In genomic region chr1:116646683-116647128, GRCh38 we compare ENCODE assay signal across 8 cellular contexts. TPM values are rescaled to one million over a fixed set of nuclear protein-coding genes. Genes with fewer than 3 reads are reported as not detected.
DNase-seq lines count a peak whose midpoint lies in the region; TF ChIP-seq lines count a peak whose summit lies in the region.
"Not testable (repeated sequence)": the region's sequence is repeated elsewhere in the genome, so short reads cannot be mapped to it uniquely, and the experiment has no call there.

No MANE protein-coding gene starts in this region.

- H3K4ac ChIP-seq in neuronal stem cell (ENCODE audit: low read length): not testable (repeated sequence)

- H2BK12ac ChIP-seq in neuronal stem cell (ENCODE audit: low read length): not testable (repeated sequence)

- H3K9ac ChIP-seq in neuronal stem cell (ENCODE audit: low read depth, low read length, poor library complexity): peak overlapping the region; percentile 34

- H3K27ac ChIP-seq in brain microvascular endothelial cell: not testable (repeated sequence)
- H3K27ac ChIP-seq in neuronal stem cell (replicated peaks; ENCODE audit: low read length) (peak overlapping the region; percentile 64), suprapubic skin (peak overlapping the region; percentile 41)

- H3K4me1 ChIP-seq in neuronal stem cell (ENCODE audit: control insufficient read depth in 2 of 2, insufficient read depth in 1 of 2, low read depth in 1 of 2, low read length in 2 of 2): peaks cover 18 to 25% of the 10 kb centered on the region in 2 donors
- peaks cover 36% of the 10 kb centered on the region for H3K4me1 ChIP-seq in suprapubic skin

- DNase-seq in DMS53 (lab: John Stamatoyannopoulos, UW) (peak; percentile 63), NCI-H2227 (lab: John Stamatoyannopoulos, UW; ENCODE audit: unreplicated experiment) (peak; percentile 83), fibroblast of villous mesenchyme (ENCODE audit: low read depth) (peak; percentile 33), kidney tubule cell (ENCODE audit: low spot score) (peak; percentile 75), neuronal stem cell (ENCODE audit: low spot score) (peak; percentile 50)
- DNase-seq in activated CD4-positive, alpha-beta T cell treated with anti-CD3 and anti-CD28 coated beads for 48 hours: peak; percentile 26
- not testable (repeated sequence) for DNase-seq in brain microvascular endothelial cell; suprapubic skin (ENCODE audit: low spot score in 2 of 2)

- not testable (repeated sequence) for H3K4me2 ChIP-seq in neuronal stem cell (ENCODE audit: insufficient read depth, low read length, poor library complexity, severe bottlenecking)

- in situ Hi-C loops in brain microvascular endothelial cell (cut with HindIII; ENCODE audit: low pct_ligation_motif_present, low sequenced_read_pairs): not testable (repeated sequence)

- not testable (repeated sequence) for H2BK15ac ChIP-seq in neuronal stem cell (ENCODE audit: low read length)

- H3K9me3 ChIP-seq in neuronal stem cell (replicated peaks in 1 of 2; ENCODE audit: control insufficient read depth in 2 of 2, insufficient read depth in 1 of 2, low read depth in 1 of 2, low read length in 2 of 2); suprapubic skin: not testable (repeated sequence)

- not testable (repeated sequence) for H3K79me1 ChIP-seq in neuronal stem cell (ENCODE audit: low read depth, low read length)

- peak overlapping the region; percentile 26 for H3K4me3 ChIP-seq in brain microvascular endothelial cell (ENCODE audit: low read depth, low read length)
- H3K4me3 ChIP-seq in fibroblast of villous mesenchyme (ENCODE audit: low read depth, low read length); neuronal stem cell (ENCODE audit: low read length in 2 of 2); suprapubic skin: not testable (repeated sequence)

- not testable (repeated sequence) for H2BK5ac ChIP-seq in neuronal stem cell (ENCODE audit: low read length)

- not testable (repeated sequence) for TF ChIP-seq POLR2A in suprapubic skin (IDR thresholded peaks at IDR 0.05)

- not testable (repeated sequence) for H2BK120ac ChIP-seq in neuronal stem cell (ENCODE audit: low read depth, low read length)

- H2AK5ac ChIP-seq in neuronal stem cell (ENCODE audit: low read depth, low read length): not testable (repeated sequence)

- not testable (repeated sequence) for H3K14ac ChIP-seq in neuronal stem cell (ENCODE audit: low read length)

- H3K36me3 ChIP-seq in brain microvascular endothelial cell (replicated peaks); neuronal stem cell (replicated peaks in 1 of 2; ENCODE audit: control insufficient read depth in 2 of 2, insufficient read depth in 2 of 2, low read length in 2 of 2); suprapubic skin: not testable (repeated sequence)

- no CpG with 5 or more reads among the region's 9 CpGs for WGBS in neuronal stem cell (ENCODE audit: extremely low coverage in 2 of 2, insufficient read length in 2 of 2, insufficient replicate concordance in 1 of 2), 2 donors
- WGBS in suprapubic skin: 36% methylated on average over 9 of the region's 9 CpGs

- not testable (repeated sequence) for H3K27me3 ChIP-seq in brain microvascular endothelial cell (replicated peaks); neuronal stem cell (ENCODE audit: control insufficient read depth in 3 of 3, insufficient read depth in 3 of 3, low read depth in 1 of 3, low read length in 3 of 3); suprapubic skin

- H3K23ac ChIP-seq in neuronal stem cell (ENCODE audit: low read depth, low read length, poor library complexity): not testable (repeated sequence)

- H2AFZ ChIP-seq in neuronal stem cell (ENCODE audit: low read length): peak overlapping the region; percentile 84

- not testable (repeated sequence) for H4K91ac ChIP-seq in neuronal stem cell (ENCODE audit: low read depth, low read length, poor library complexity)

- not testable (repeated sequence) for TF ChIP-seq EP300 in suprapubic skin (IDR thresholded peaks at IDR 0.05)

- H4K8ac ChIP-seq in neuronal stem cell (ENCODE audit: low read depth, low read length): not testable (repeated sequence)

- not testable (repeated sequence) for H3K18ac ChIP-seq in neuronal stem cell (ENCODE audit: low read length)

- TF ChIP-seq CTCF in brain microvascular endothelial cell (IDR thresholded peaks at IDR 0.05; ENCODE audit: low read depth, low read length, missing control alignments); fibroblast of villous mesenchyme (IDR thresholded peaks at IDR 0.05; ENCODE audit: insufficient read depth, low read depth, low read length); suprapubic skin (IDR thresholded peaks at IDR 0.05): not testable (repeated sequence)

RNA-seq across cellular contexts. Expression of gene IGSF3, which starts 20.8 kb away (rescaled TPM):
- total RNA-seq in fibroblast of villous mesenchyme (3.5 and 13.8 TPM in 2 replicates), suprapubic skin (10 to 100 TPM; 48.1 to 59.2 (median 55.6) TPM)
- 12.7 TPM for polyA plus RNA-seq in neuronal stem cell (2013, experiment 1 of 2)
- 13.8 TPM for polyA plus RNA-seq in neuronal stem cell (2013, experiment 2 of 2)
